ENCODE assay signal across 8 cellular contexts in genomic region chr1:77831976-77832695, GRCh38. TPM values are rescaled to one million over a fixed set of nuclear protein-coding genes. Genes with fewer than 3 reads are reported as not detected.
DNase-seq lines count a peak whose midpoint lies in the region; ATAC-seq and TF ChIP-seq lines count a peak whose summit lies in the region.

No MANE protein-coding gene starts in this region.

- H3K36me3 ChIP-seq in breast epithelium (no peaks in the 10 kb centered on the region), subcutaneous abdominal adipose tissue (ENCODE audit: control insufficient read depth in 5 of 5, insufficient read depth in 5 of 5, low read length in 5 of 5) (peaks cover 0 to 8% (median under 1%) of the 10 kb centered on the region in 5 donors)

- no peak for TF ChIP-seq POLR2A in breast epithelium (IDR thresholded peaks at IDR 0.05)

- intact Hi-C loops in breast epithelium (cut with DNase I; ENCODE audit: low total_unique reads): no loop called here

- H3K27me3 ChIP-seq in breast epithelium (no peaks in the 10 kb centered on the region), subcutaneous abdominal adipose tissue (ENCODE audit: control insufficient read depth in 5 of 5, insufficient read depth in 4 of 5, low read length in 5 of 5) (no peaks in the 10 kb centered on the region)

- ATAC-seq in GM21717 (IDR thresholded peaks at IDR 0.05; ENCODE audit: unreplicated experiment): no peak

- no peak for TF ChIP-seq CTCF in breast epithelium (IDR thresholded peaks at IDR 0.05)

- H3K9me3 ChIP-seq in breast epithelium (no peaks in the 10 kb centered on the region), subcutaneous abdominal adipose tissue (ENCODE audit: control insufficient read depth in 5 of 5, low read length in 5 of 5) (no peaks in the 10 kb centered on the region)

- no peak overlapping the region for H3K4me3 ChIP-seq in breast epithelium
- no peak overlapping the region for H3K4me3 ChIP-seq in subcutaneous abdominal adipose tissue (ENCODE audit: low read depth in 1 of 5, low read length in 5 of 5)

- H3K4me1 ChIP-seq in breast epithelium: peaks cover 0 to 18% of the 10 kb centered on the region in 2 donors
- peaks cover 0 to 42% (median 26%) of the 10 kb centered on the region in 5 donors for H3K4me1 ChIP-seq in subcutaneous abdominal adipose tissue (ENCODE audit: control insufficient read depth in 5 of 5, insufficient read depth in 5 of 5, low read length in 5 of 5)

- DNase-seq in LHCN-M2 (ENCODE audit: low read depth) (peak; percentile 68), breast epithelium (ENCODE audit: low spot score in 2 of 2) (no peak), iris pigment epithelial cell (ENCODE audit: low read depth) (peak; percentile 86), NCI-H2196 treated with DMSO at 0.1 percent for 48 hours (lab: John Stamatoyannopoulos, UW; ENCODE audit: unreplicated experiment) (no peak)
- no peak for DNase-seq in activated CD4-positive, CD25-positive, alpha-beta regulatory T cell treated with anti-CD3 and anti-CD28 coated beads, Interleukin-2, amount 50 U/mL, for 72 hours
- no peak for DNase-seq in stimulated activated CD4-positive, alpha-beta T cell treated with anti-CD3 and anti-CD28 coated beads, Interleukin-12 subunit alpha, Interleukin-12 subunit beta, amount 100 ng/mL, for 4 hours

- no peak overlapping the region for H3K9ac ChIP-seq in subcutaneous abdominal adipose tissue (ENCODE audit: low read length in 5 of 5)

- H3K27ac ChIP-seq in breast epithelium (peak overlapping the region; percentile 74 to 87), subcutaneous abdominal adipose tissue (ENCODE audit: low read depth, low read length) (peak overlapping the region; percentile 65)

RNA-seq across cellular contexts. Expression of gene MIGA1, which starts 52.7 kb away (rescaled TPM):
- total RNA-seq in LHCN-M2 (2014; rRNA removed) (11.9 and 14.7 TPM in 2 replicates), breast epithelium (10 to 100 TPM; 20.3 to 30.3 (median 22.2) TPM)
- polyA plus RNA-seq in LHCN-M2 (2012): 3.0 TPM

RNA-seq across cellular contexts. Expression of gene NEXN, which starts 56.3 kb away (rescaled TPM):
- total RNA-seq in LHCN-M2 (2014; rRNA removed) (17.1 and 29.7 TPM in 2 replicates), breast epithelium (10 to 100 TPM; 12.8 to 18.4 (median 17.3) TPM)
- 60.8 TPM for polyA plus RNA-seq in LHCN-M2 (2012)

Comparison
In these comparisons a context has a peak if more than half of its experiments do, and no peak if none do; other contexts are left out.
1. DNase-seq: peak in LHCN-M2 (single experiment) and iris pigment epithelial cell (single experiment); none in breast epithelium (0 of 2), NCI-H2196 treated with DMSO at 0.1 percent for 48 hours (single experiment), activated CD4-positive, CD25-positive, alpha-beta regulatory T cell treated with anti-CD3 and anti-CD28 coated beads, Interleukin-2, amount 50 U/mL, for 72 hours (single experiment) and stimulated activated CD4-positive, alpha-beta T cell treated with anti-CD3 and anti-CD28 coated beads, Interleukin-12 subunit alpha, Interleukin-12 subunit beta, amount 100 ng/mL, for 4 hours (single experiment).